In genomic region chr5:96863114-96863513, GRCh38 we compare ENCODE assay signal across 17 cellular contexts. TPM values are rescaled to one million over a fixed set of nuclear protein-coding genes. Genes with fewer than 3 reads are reported as not detected.
DNase-seq lines count a peak whose midpoint lies in the region; ATAC-seq lines count a peak whose summit lies in the region.
"Had no signal": no experiment of that assay in that cellular context is flagged by ENCODE, and none has a peak within 500 bp of the region (broad histone marks: within the 10 kb centered on the region; RNA-seq: fewer than 3 reads in every experiment).

No MANE protein-coding gene starts in this region.

- peaks cover 19% of the 10 kb centered on the region for H3K4me1 Mint-ChIP-seq in activated CD4-positive, alpha-beta memory T cell treated with anti-CD3 and anti-CD28 coated beads for 36 hours (ENCODE audit: low read depth)
- peaks cover 15% of the 10 kb centered on the region for H3K4me1 Mint-ChIP-seq in activated CD4-positive, alpha-beta memory T cell treated with anti-CD3 and anti-CD28 coated beads, Interleukin-2, amount 10 ng/mL, durations not matched to agents 7 days and 5 days
- H3K4me1 Mint-ChIP-seq in activated T-helper 17 cell treated with anti-CD3 and anti-CD28 coated beads, Interleukin-2, amount 50 U/mL, for 72 hours = peaks cover 15% of the 10 kb centered on the region
- H3K4me1 Mint-ChIP-seq in stimulated activated effector memory CD8-positive, alpha-beta T cell treated with anti-CD3 and anti-CD28 coated beads, Interleukin-12 subunit alpha, Interleukin-12 subunit beta, amount 100 ng/mL, for 72 hours = peaks cover 18% of the 10 kb centered on the region

- no peaks in the 10 kb centered on the region for H3K36me3 Mint-ChIP-seq in activated CD4-positive, alpha-beta memory T cell treated with anti-CD3 and anti-CD28 coated beads for 36 hours
- H3K36me3 Mint-ChIP-seq in activated CD4-positive, alpha-beta memory T cell treated with anti-CD3 and anti-CD28 coated beads, Interleukin-2, amount 10 ng/mL, durations not matched to agents 7 days and 5 days (ENCODE audit: low read depth) = no peaks in the 10 kb centered on the region
- no peaks in the 10 kb centered on the region for H3K36me3 Mint-ChIP-seq in activated T-helper 17 cell treated with anti-CD3 and anti-CD28 coated beads, Interleukin-2, amount 50 U/mL, for 72 hours (ENCODE audit: low read depth)
- H3K36me3 Mint-ChIP-seq in stimulated activated effector memory CD8-positive, alpha-beta T cell treated with anti-CD3 and anti-CD28 coated beads, Interleukin-12 subunit alpha, Interleukin-12 subunit beta, amount 100 ng/mL, for 72 hours = no peaks in the 10 kb centered on the region

- POLR2A ChIA-PET in activated CD4-positive, alpha-beta memory T cell treated with anti-CD3 and anti-CD28 coated beads for 36 hours (lab: Charles Lee) = interaction anchor here (0.9 kb wide), 1 partner anchor 55 kb away, joined by 3 read pairs; no protein-coding TSS in a partner anchor
- POLR2A ChIA-PET in activated CD4-positive, alpha-beta memory T cell treated with anti-CD3 and anti-CD28 coated beads, Interleukin-2, amount 10 ng/mL, durations not matched to agents 7 days and 5 days (lab: Charles Lee) = interaction anchor here (1.9 kb wide), 1 partner anchor 56 kb away, joined by 9 read pairs; the partner anchor contains the start of gene ERAP1

- no peak for DNase-seq in activated CD4-positive, alpha-beta memory T cell treated with anti-CD3 and anti-CD28 coated beads for 36 hours
- DNase-seq in activated CD4-positive, alpha-beta memory T cell treated with anti-CD3 and anti-CD28 coated beads, Interleukin-2, amount 10 ng/mL, durations not matched to agents 7 days and 5 days = no peak
- DNase-seq in stimulated activated effector memory CD8-positive, alpha-beta T cell treated with anti-CD3 and anti-CD28 coated beads, Interleukin-12 subunit alpha, Interleukin-12 subunit beta, amount 100 ng/mL, for 72 hours (ENCODE audit: low spot score in 2 of 2) = no peak
- no peak for DNase-seq in SIG-M5 treated with dmso at 0.1 percent for 504 hours (lab: John Stamatoyannopoulos, UW; ENCODE audit: unreplicated experiment)
- DNase-seq in DMS79 treated with DMSO at 0.1 percent for 48 hours (lab: John Stamatoyannopoulos, UW) = no peak
- DNase-seq: C1 segment of cervical spinal cord; Calu3; CD4-positive, alpha-beta T cell; DMS 273 treated with DMSO at 0.1 percent for 48 hours; EL; HFFc6 had no signal

- no peaks in the 10 kb centered on the region for H3K36me3 ChIP-seq in KOPT-K1 (ENCODE audit: insufficient read depth, low read length)
- H3K36me3 ChIP-seq: HAP-1 had no signal

- no peaks in the 10 kb centered on the region for H3K9me3 Mint-ChIP-seq in activated CD4-positive, alpha-beta memory T cell treated with anti-CD3 and anti-CD28 coated beads for 36 hours
- H3K9me3 Mint-ChIP-seq in activated CD4-positive, alpha-beta memory T cell treated with anti-CD3 and anti-CD28 coated beads, Interleukin-2, amount 10 ng/mL, durations not matched to agents 7 days and 5 days = no peaks in the 10 kb centered on the region
- H3K9me3 Mint-ChIP-seq in activated T-helper 17 cell treated with anti-CD3 and anti-CD28 coated beads, Interleukin-2, amount 50 U/mL, for 72 hours = no peaks in the 10 kb centered on the region
- no peaks in the 10 kb centered on the region for H3K9me3 Mint-ChIP-seq in stimulated activated effector memory CD8-positive, alpha-beta T cell treated with anti-CD3 and anti-CD28 coated beads, Interleukin-12 subunit alpha, Interleukin-12 subunit beta, amount 100 ng/mL, for 72 hours
- H3K9me3 Mint-ChIP-seq: CD4-positive, alpha-beta T cell; HFFc6 had no signal

- CTCF ChIA-PET in activated CD4-positive, alpha-beta memory T cell treated with anti-CD3 and anti-CD28 coated beads for 36 hours (lab: Charles Lee) = interaction anchor here (13.3 kb wide), 1 partner anchor 299 kb away, joined by 187 read pairs; no protein-coding TSS in a partner anchor
- CTCF ChIA-PET in activated CD4-positive, alpha-beta memory T cell treated with anti-CD3 and anti-CD28 coated beads, Interleukin-2, amount 10 ng/mL, durations not matched to agents 7 days and 5 days (lab: Charles Lee) = interaction anchor here (0.7 to 1.6 kb wide), 2 partner anchors 298 to 300 kb away, joined by 3 to 4 read pairs; no protein-coding TSS in a partner anchor

- intact Hi-C loops in activated CD4-positive, alpha-beta memory T cell treated with anti-CD3 and anti-CD28 coated beads for 36 hours (cut with micrococcal nuclease) = loop anchor here (5.0 kb wide), 1 partner anchor 34 kb away; no protein-coding TSS in a partner anchor

- no peak overlapping the region for H3K4me3 Mint-ChIP-seq in activated CD4-positive, alpha-beta memory T cell treated with anti-CD3 and anti-CD28 coated beads for 36 hours
- H3K4me3 Mint-ChIP-seq in activated CD4-positive, alpha-beta memory T cell treated with anti-CD3 and anti-CD28 coated beads, Interleukin-2, amount 10 ng/mL, durations not matched to agents 7 days and 5 days = no peak overlapping the region
- H3K4me3 Mint-ChIP-seq in activated T-helper 17 cell treated with anti-CD3 and anti-CD28 coated beads, Interleukin-2, amount 50 U/mL, for 72 hours = no peak overlapping the region
- H3K4me3 Mint-ChIP-seq in stimulated activated effector memory CD8-positive, alpha-beta T cell treated with anti-CD3 and anti-CD28 coated beads, Interleukin-12 subunit alpha, Interleukin-12 subunit beta, amount 100 ng/mL, for 72 hours = peak overlapping the region; percentile 37
- H3K4me3 Mint-ChIP-seq: B cell; CD4-positive, alpha-beta T cell; HFFc6 had no signal

- no peaks in the 10 kb centered on the region for H3K27me3 Mint-ChIP-seq in activated CD4-positive, alpha-beta memory T cell treated with anti-CD3 and anti-CD28 coated beads for 36 hours
- no peaks in the 10 kb centered on the region for H3K27me3 Mint-ChIP-seq in activated CD4-positive, alpha-beta memory T cell treated with anti-CD3 and anti-CD28 coated beads, Interleukin-2, amount 10 ng/mL, durations not matched to agents 7 days and 5 days
- peaks cover 7% of the 10 kb centered on the region for H3K27me3 Mint-ChIP-seq in activated T-helper 17 cell treated with anti-CD3 and anti-CD28 coated beads, Interleukin-2, amount 50 U/mL, for 72 hours
- H3K27me3 Mint-ChIP-seq: CD4-positive, alpha-beta T cell had no signal

- peak; percentile 41 for ATAC-seq in activated T-helper 17 cell treated with anti-CD3 and anti-CD28 coated beads, Interleukin-2, amount 50 U/mL, for 72 hours (replicated peaks)
- peak; percentile 58 for ATAC-seq in stimulated activated effector memory CD8-positive, alpha-beta T cell treated with anti-CD3 and anti-CD28 coated beads, Interleukin-12 subunit alpha, Interleukin-12 subunit beta, amount 100 ng/mL, for 72 hours
- ATAC-seq: HepG2 had no signal

- no peaks in the 10 kb centered on the region for H3K9me3 ChIP-seq in KOPT-K1 (ENCODE audit: insufficient read depth, low read length, poor library complexity, severe bottlenecking)
- H3K9me3 ChIP-seq: HAP-1 had no signal

- H3K27ac Mint-ChIP-seq in activated CD4-positive, alpha-beta memory T cell treated with anti-CD3 and anti-CD28 coated beads for 36 hours = peak overlapping the region; percentile 15
- no peak overlapping the region for H3K27ac Mint-ChIP-seq in activated CD4-positive, alpha-beta memory T cell treated with anti-CD3 and anti-CD28 coated beads, Interleukin-2, amount 10 ng/mL, durations not matched to agents 7 days and 5 days
- H3K27ac Mint-ChIP-seq in activated T-helper 17 cell treated with anti-CD3 and anti-CD28 coated beads, Interleukin-2, amount 50 U/mL, for 72 hours = peak overlapping the region; percentile 72
- H3K27ac Mint-ChIP-seq in stimulated activated effector memory CD8-positive, alpha-beta T cell treated with anti-CD3 and anti-CD28 coated beads, Interleukin-12 subunit alpha, Interleukin-12 subunit beta, amount 100 ng/mL, for 72 hours = peak overlapping the region; percentile 35
- H3K27ac Mint-ChIP-seq: B cell; CD4-positive, alpha-beta T cell; HFFc6 had no signal

- H3K27ac ChIP-seq in KOPT-K1 (ENCODE audit: low read depth, low read length, poor library complexity, severe bottlenecking) = peak overlapping the region; percentile 20

RNA-seq across cellular contexts. Expression of gene ERAP2, which starts 13.2 kb away (rescaled TPM):
- total RNA-seq in activated CD4-positive, alpha-beta memory T cell treated with anti-CD3 and anti-CD28 coated beads for 36 hours = 10 to 100 TPM; 44.8 to 48.9 TPM
- total RNA-seq in activated CD4-positive, alpha-beta memory T cell treated with anti-CD3 and anti-CD28 coated beads, Interleukin-2, amount 10 ng/mL, durations not matched to agents 7 days and 5 days = 10 to 100 TPM; 91.3 to 93.9 TPM
- 10 to 100 TPM; 37.2 to 74.0 TPM for total RNA-seq in activated T-helper 17 cell treated with anti-CD3 and anti-CD28 coated beads, Interleukin-2, amount 50 U/mL, for 72 hours
- total RNA-seq: H1 had no signal

RNA-seq across cellular contexts. Expression of gene ERAP1, which starts 55.4 kb away (rescaled TPM):
- total RNA-seq in activated CD4-positive, alpha-beta memory T cell treated with anti-CD3 and anti-CD28 coated beads for 36 hours = 100 to 1,000 TPM in 1 of 2 experiments, 10 to 100 TPM in 1; 90.7 to 105 TPM
- 100 to 1,000 TPM; 140 TPM for total RNA-seq in activated CD4-positive, alpha-beta memory T cell treated with anti-CD3 and anti-CD28 coated beads, Interleukin-2, amount 10 ng/mL, durations not matched to agents 7 days and 5 days
- total RNA-seq in activated T-helper 17 cell treated with anti-CD3 and anti-CD28 coated beads, Interleukin-2, amount 50 U/mL, for 72 hours = 100 to 1,000 TPM in 1 of 2 donors, 10 to 100 TPM in 1; 65.5 to 104 TPM
